Comparison of ENCODE assay signal across 7 cellular contexts in the genomic region with DNA sequence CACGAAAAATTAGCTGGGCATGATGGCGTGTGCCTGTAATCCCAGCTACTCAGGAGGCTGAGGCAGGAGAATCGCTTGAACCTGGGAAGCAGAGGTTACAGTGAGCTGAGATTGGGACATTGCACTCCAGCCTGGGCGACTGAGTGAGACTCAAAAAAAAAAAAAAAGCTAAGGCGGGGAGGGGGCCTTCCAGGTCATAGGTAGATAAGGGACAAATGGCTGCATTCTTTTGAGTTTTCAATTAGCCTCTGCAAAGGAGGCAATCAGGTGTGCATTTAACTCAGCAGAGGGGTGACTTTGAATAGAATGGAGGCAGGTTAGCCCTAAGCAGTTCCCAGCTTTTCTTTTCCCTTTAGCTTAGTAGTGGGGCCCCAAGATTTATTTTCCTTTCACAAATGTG. TPM values are rescaled to one million over a fixed set of nuclear protein-coding genes. Genes with fewer than 3 reads are reported as not detected.
DNase-seq lines count a peak whose midpoint lies in the region; ATAC-seq and TF ChIP-seq lines count a peak whose summit lies in the region.

No MANE protein-coding gene starts in this region.

- POLR2A ChIA-PET in HCT116 (lab: Charles Lee): no interaction called here
- POLR2A ChIA-PET in T-cell (lab: Charles Lee): interaction anchor here (1.1 to 2.4 kb wide), 2 partner anchors 15 kb away, joined by 3 to 13 read pairs; no protein-coding TSS in a partner anchor

- ATAC-seq in HCT116: no peak
- no peak for ATAC-seq in T-cell (replicated peaks in 1 of 4)

- no peak for TF ChIP-seq RAD21 in HCT116 (IDR thresholded peaks at IDR 0.05; ENCODE audit: low read depth)

- H4K20me1 ChIP-seq in HCT116 (ENCODE audit: insufficient read depth): no peaks in the 10 kb centered on the region
- H4K20me1 ChIP-seq in hepatocyte (ENCODE audit: insufficient read depth, poor library complexity, severe bottlenecking): peaks cover 3% of the 10 kb centered on the region

- H3K79me2 ChIP-seq in HCT116 (ENCODE audit: insufficient read depth, low read length) (peaks cover 5% of the 10 kb centered on the region; the same call in 1 of the 2 replicates), hepatocyte (peaks cover 29% of the 10 kb centered on the region)

- H3K4me3 ChIP-seq in HCT116 (replicated peaks in 1 of 2; ENCODE audit: low read depth in 1 of 2, low read length in 2 of 2) (peak overlapping the region; percentile 67 to 74), hepatocyte (no peak overlapping the region), spleen (peak overlapping the region in 6 of 8 donors; percentile 57 to 84 (median 78))

- H3K4me1 Mint-ChIP-seq in T-cell: peaks cover 18 to 27% (median 21%) of the 10 kb centered on the region in 3 donors

- RAD21 ChIA-PET in HCT116 (lab: Charles Lee; ENCODE audit: low non-redundant PET in 1 of 2, low total read pairs in 2 of 2, uncharacterized antibody in 2 of 2, unreplicated experiment in 2 of 2): interaction anchor here in 1 of 2 experiments (0.6 kb wide), 1 partner anchor 51 kb away, joined by 3 read pairs; no protein-coding TSS in a partner anchor

- H3K4me3 Mint-ChIP-seq in T-cell: peak overlapping the region; percentile 68 to 86 (median 83)

- H3K9me2 ChIP-seq in HCT116 (ENCODE audit: insufficient read depth) (no peaks in the 10 kb centered on the region), hepatocyte (replicated peaks; ENCODE audit: insufficient read depth) (no peaks in the 10 kb centered on the region)

- no peaks in the 10 kb centered on the region for H3K36me3 ChIP-seq in HCT116 (ENCODE audit: control insufficient read depth in 1 of 2, insufficient read depth in 2 of 2, low read length in 2 of 2)
- H3K36me3 ChIP-seq in hepatocyte (replicated peaks; ENCODE audit: insufficient read depth, low read depth): no peaks in the 10 kb centered on the region
- peaks cover 0 to 6% (median 0%) of the 10 kb centered on the region in 6 donors for H3K36me3 ChIP-seq in spleen

- no peak for TF ChIP-seq POLR2A in HCT116 (IDR thresholded peaks at IDR 0.05; ENCODE audit: borderline replicate concordance, extremely low read depth, insufficient read depth, insufficient read length)
- TF ChIP-seq POLR2A in spleen (IDR thresholded peaks at IDR 0.05): no peak

- H3K9me3 ChIP-seq in HCT116 (ENCODE audit: control insufficient read depth in 1 of 2, insufficient read depth in 1 of 2, low read depth in 1 of 2, low read length in 2 of 2) (no peaks in the 10 kb centered on the region), hepatocyte (ENCODE audit: low read depth) (no peaks in the 10 kb centered on the region), spleen (peaks cover 0 to 12% (median 7%) of the 10 kb centered on the region in 8 donors)

- H2AFZ ChIP-seq in HCT116 (ENCODE audit: low read depth, low read length, poor library complexity, severe bottlenecking) (peak overlapping the region; percentile 96), hepatocyte (peak overlapping the region; percentile 87)

- H3K4me1 ChIP-seq in HCT116 (ENCODE audit: control insufficient read depth in 1 of 2, insufficient read depth in 2 of 2, low read length in 2 of 2) (peaks cover 0 to 12% of the 10 kb centered on the region in 2 experiments; a peak in 3 of 4 replicates), hepatocyte (ENCODE audit: insufficient read depth) (peaks cover 4% of the 10 kb centered on the region), spleen (peaks cover 5 to 28% (median 21%) of the 10 kb centered on the region in 6 donors)

- no peaks in the 10 kb centered on the region for H3K9me3 Mint-ChIP-seq in T-cell

- H3K27me3 ChIP-seq in HCT116 (ENCODE audit: insufficient read depth, low read length) (no peaks in the 10 kb centered on the region), hepatocyte (no peaks in the 10 kb centered on the region), spleen (replicated peaks in 1 of 7) (peaks cover 0 to 12% (median 0%) of the 10 kb centered on the region in 7 donors)

- no peaks in the 10 kb centered on the region for H3K36me3 Mint-ChIP-seq in T-cell

- no TSS peak for BruUV-seq in HCT116 (replicated peaks; lab: Mats Ljungman, UMichigan)

- H3K27ac ChIP-seq in HCT116 (ENCODE audit: low read depth, low read length) (no peak overlapping the region), hepatocyte (peak overlapping the region; percentile 14), spleen (no peak overlapping the region)

- WGBS in hepatocyte (ENCODE audit: low lambda C conversion rate, missing lambda C conversion rate): 61% methylated on average over 5 of the region's 5 CpGs
- WGBS in spleen, 5 donors: 50 to 61% (median 59%) methylated on average over 5 of the region's 5 CpGs

- intact Hi-C loops in HCT116 (cut with micrococcal nuclease): no loop called here
- intact Hi-C loops in spleen (cut with DNase I; ENCODE audit: low total_unique reads): no loop called here

- no peak for DNase-seq in HCT116 (ENCODE audit: low read depth, low spot score)
- DNase-seq in T-cell: no peak
- no peak for DNase-seq in hepatocyte (ENCODE audit: low spot score)
- DNase-seq in spleen: no peak
- DNase-seq in NAMALWA (ENCODE audit: low spot score): no peak
- no peak for DNase-seq in A172 (ENCODE audit: low spot score)
- DNase-seq in NCI-H345 treated with DMSO at 0.1 percent for 48 hours (lab: John Stamatoyannopoulos, UW; ENCODE audit: unreplicated experiment): no peak

- no peak overlapping the region for H3K27ac Mint-ChIP-seq in T-cell

- H3K27me3 Mint-ChIP-seq in T-cell: peaks cover 0 to 12% of the 10 kb centered on the region in 2 donors

- H3K9ac ChIP-seq in HCT116 (ENCODE audit: low read length): peak overlapping the region; percentile 68

- peak overlapping the region; percentile 98 for H3K4me2 ChIP-seq in HCT116 (ENCODE audit: low read length)
- H3K4me2 ChIP-seq in hepatocyte: peak overlapping the region; percentile 93

- CTCF ChIA-PET in HCT116 (lab: Charles Lee): no interaction called here
- CTCF ChIA-PET in T-cell (lab: Charles Lee): interaction anchor here in 1 of 2 donors (0.7 kb wide), 1 partner anchor 147 kb away, joined by 4 read pairs; no protein-coding TSS in a partner anchor

- no peak for TF ChIP-seq CTCF in HCT116 (IDR thresholded peaks at IDR 0.05 in 2 of 3, conservative IDR thresholded peaks at IDR 0.05 in 1 of 3; ENCODE audit: borderline replicate concordance in 1 of 3, insufficient read depth in 1 of 3, low read depth in 2 of 3, low read length in 2 of 3)
- TF ChIP-seq CTCF in hepatocyte (IDR thresholded peaks at IDR 0.05; ENCODE audit: poor library complexity): no peak
- TF ChIP-seq CTCF in spleen (IDR thresholded peaks at IDR 0.05 in 8 of 11, conservative IDR thresholded peaks at IDR 0.05 in 3 of 11): no peak

TF ChIP-seq in HCT116, 20 proteins besides CTCF, POLR2A, EP300 and RAD21:
- no peak for TF ChIP-seq ELF1 (IDR thresholded peaks at IDR 0.05; ENCODE audit: borderline replicate concordance, low read depth)
- TF ChIP-seq EGR1 (IDR thresholded peaks at IDR 0.05; ENCODE audit: low read depth): no peak
- no peak for TF ChIP-seq ZNF274 (IDR thresholded peaks at IDR 0.05; ENCODE audit: low read depth, low read length)
- TF ChIP-seq FOSL1 (IDR thresholded peaks at IDR 0.05; ENCODE audit: low read depth): no peak
- no peak for TF ChIP-seq ZFX (IDR thresholded peaks at IDR 0.05)
- no peak for TF ChIP-seq TCF7L2 (IDR thresholded peaks at IDR 0.05; ENCODE audit: borderline replicate concordance, extremely low read depth, insufficient read depth, insufficient read length)
- TF ChIP-seq EZH2 (IDR thresholded peaks at IDR 0.05): no peak
- no peak for TF ChIP-seq YY1 (IDR thresholded peaks at IDR 0.05; ENCODE audit: extremely low read depth, insufficient replicate concordance, low read depth, low read length)
- TF ChIP-seq SP1 (IDR thresholded peaks at IDR 0.05; ENCODE audit: low read depth): no peak
- no peak for TF ChIP-seq POLR2AphosphoS5 (IDR thresholded peaks at IDR 0.05; ENCODE audit: low read depth, low read length)
- TF ChIP-seq CBX3 (IDR thresholded peaks at IDR 0.05; ENCODE audit: low read depth): no peak

RNA-seq across cellular contexts. Expression of gene AACS, which starts 0.7 kb away (rescaled TPM):
- 16.0 TPM for total RNA-seq in HCT116 (2021; ENCODE audit: unreplicated experiment)
- 12.5 and 13.0 TPM in 2 replicates for polyA plus RNA-seq in HCT116 (2012)
- 10 to 100 TPM; 11.5 to 16.4 (median 14.3) TPM for total RNA-seq in T-cell
- 20.6 and 24.2 TPM in 2 replicates for total RNA-seq in hepatocyte
- 33.2 and 34.0 TPM in 2 replicates for polyA plus RNA-seq in hepatocyte
- total RNA-seq in spleen: 10 to 100 TPM in 6 of 7 donors, 1 to 10 TPM in 1; 10.0 to 18.9 (median 11.9) TPM
- polyA plus RNA-seq in spleen: 1 to 10 TPM; 5.1 to 8.6 (median 7.6) TPM
- total RNA-seq in A172 (2014; rRNA removed; shearing (Covaris generic)): 26.6 and 32.1 TPM in 2 replicates
